Comparison of ENCODE assay signal across 1 cellular context in genomic region chr18:26802330-26803200, GRCh38.
TF ChIP-seq lines count a peak whose summit lies in the region.

No MANE protein-coding gene starts in this region.

TF ChIP-seq in WTC11, 78 proteins besides CTCF, POLR2A, EP300 and RAD21 (continued from another document):
- no peak for TF ChIP-seq AFF4 (CRISPR knock-in tag; IDR thresholded peaks at IDR 0.05; ENCODE audit: borderline replicate concordance)
- TF ChIP-seq ZNF138 (CRISPR knock-in tag; conservative IDR thresholded peaks at IDR 0.05): no peak
- no peak for TF ChIP-seq MAX (CRISPR knock-in tag; IDR thresholded peaks at IDR 0.05)
- no peak for TF ChIP-seq ZNF232 (CRISPR knock-in tag; IDR thresholded peaks at IDR 0.05)
- TF ChIP-seq SMAD3 (CRISPR knock-in tag; IDR thresholded peaks at IDR 0.05; ENCODE audit: borderline replicate concordance): no peak
- TF ChIP-seq CREB1 (CRISPR knock-in tag; IDR thresholded peaks at IDR 0.05): no peak
